Comparison of ENCODE assay signal across 20 cellular contexts in the genomic region with DNA sequence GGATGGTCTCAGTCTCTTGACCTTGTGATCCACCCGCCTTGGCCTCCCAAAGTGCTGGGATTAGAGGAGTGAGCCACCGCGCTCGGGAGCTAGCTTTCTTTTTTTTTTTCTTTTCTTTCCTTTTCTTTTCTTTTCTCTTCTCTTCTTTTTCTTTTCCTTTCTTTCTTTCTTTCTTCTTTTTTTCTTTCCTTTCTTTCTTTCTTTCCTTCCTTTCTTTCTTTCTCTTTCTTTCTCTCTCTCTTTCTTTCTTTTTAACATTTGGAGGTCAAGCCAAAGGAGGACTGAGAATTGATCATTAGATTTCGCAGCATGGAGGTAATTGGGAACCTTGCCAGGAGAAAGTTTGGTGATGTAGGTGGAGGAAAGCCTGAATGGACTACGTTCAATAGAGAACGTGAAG.
DNase-seq lines count a peak whose midpoint lies in the region; ATAC-seq and TF ChIP-seq lines count a peak whose summit lies in the region.
"Had no signal": no experiment of that assay in that cellular context is flagged by ENCODE, and none has a peak within 500 bp of the region (broad histone marks: within the 10 kb centered on the region; RNA-seq: fewer than 3 reads in every experiment).

No MANE protein-coding gene starts in this region.

- no peak for TF ChIP-seq CTCF in endodermal cell (conservative IDR thresholded peaks at IDR 0.05)
- no peak for TF ChIP-seq CTCF in neural progenitor cell (IDR thresholded peaks at IDR 0.05)

- H3K36me3 ChIP-seq in endodermal cell (ENCODE audit: control insufficient read depth, insufficient read depth, low read length) (peaks cover 3% of the 10 kb centered on the region), neural progenitor cell (no peaks in the 10 kb centered on the region)
- H3K36me3 ChIP-seq: ascending aorta, esophagus squamous epithelium, heart left ventricle, WERI-Rb-1 had no signal

- H3K36me3 Mint-ChIP-seq in activated CD4-positive, alpha-beta T cell treated with anti-CD3 and anti-CD28 coated beads, Interleukin-2, amount 10 ng/mL, durations not matched to agents 7 days and 5 days (ENCODE audit: low read depth) = no peaks in the 10 kb centered on the region
- no peaks in the 10 kb centered on the region for H3K36me3 Mint-ChIP-seq in T-cell
- peaks cover 32% of the 10 kb centered on the region for H3K36me3 Mint-ChIP-seq in endodermal cell (ENCODE audit: low read depth)
- no peaks in the 10 kb centered on the region for H3K36me3 Mint-ChIP-seq in neural progenitor cell

- H3K79me2 ChIP-seq in neural progenitor cell (ENCODE audit: low read depth) = peaks cover 57% of the 10 kb centered on the region

- H3F3A ChIP-seq in neural progenitor cell (ENCODE audit: low read depth) = peaks cover 40% of the 10 kb centered on the region

- H3K9me3 Mint-ChIP-seq in activated CD4-positive, alpha-beta T cell treated with anti-CD3 and anti-CD28 coated beads, Interleukin-2, amount 10 ng/mL, durations not matched to agents 7 days and 5 days = no peaks in the 10 kb centered on the region
- H3K9me3 Mint-ChIP-seq in T-cell (no peaks in the 10 kb centered on the region), endodermal cell (no peaks in the 10 kb centered on the region), neural progenitor cell (no peaks in the 10 kb centered on the region)
- H3K9me3 Mint-ChIP-seq: dendritic cell treated with granulocyte-macrophage colony-stimulating factor and Interleukin-4, amounts not matched to agents 40 ng/mL and 50 ng/mL, for 4 days had no signal

- H3K9ac ChIP-seq in endodermal cell (ENCODE audit: extremely low read depth, low read length, poor library complexity, severe bottlenecking) (peak overlapping the region; percentile 90), neural progenitor cell (no peak overlapping the region)

- CTCF ChIA-PET in activated CD4-positive, alpha-beta T cell treated with anti-CD3 and anti-CD28 coated beads, Interleukin-2, amount 10 ng/mL, durations not matched to agents 7 days and 5 days (lab: Charles Lee) = no interaction called here
- CTCF ChIA-PET in T-cell (lab: Charles Lee) = no interaction called here

- H3K27me3 ChIP-seq in endodermal cell (ENCODE audit: control insufficient read depth, insufficient read depth, low read length, poor library complexity, severe bottlenecking) (no peaks in the 10 kb centered on the region), neural progenitor cell (no peaks in the 10 kb centered on the region)
- H3K27me3 ChIP-seq: ascending aorta, testis had no signal

- H3K4me1 Mint-ChIP-seq in activated CD4-positive, alpha-beta T cell treated with anti-CD3 and anti-CD28 coated beads, Interleukin-2, amount 10 ng/mL, durations not matched to agents 7 days and 5 days = peaks cover 20% of the 10 kb centered on the region
- H3K4me1 Mint-ChIP-seq in T-cell (peaks cover 17 to 20% (median 18%) of the 10 kb centered on the region in 3 donors), endodermal cell (peaks cover 14% of the 10 kb centered on the region), neural progenitor cell (peaks cover 15% of the 10 kb centered on the region)

- H3K4me1 ChIP-seq in endodermal cell (ENCODE audit: control insufficient read depth, insufficient read depth, low read length) (no peaks in the 10 kb centered on the region), neural progenitor cell (peaks cover 40% of the 10 kb centered on the region)
- H3K4me1 ChIP-seq: testis had no signal

- H2AFZ ChIP-seq in neural progenitor cell (replicated peaks) = peak overlapping the region; percentile 88
- H2AFZ ChIP-seq: PC-9 had no signal

- DNase-seq in activated CD4-positive, alpha-beta T cell treated with anti-CD3 and anti-CD28 coated beads, Interleukin-2, amount 10 ng/mL, durations not matched to agents 7 days and 5 days = no peak
- no peak for DNase-seq in activated CD4-positive, alpha-beta T cell treated with anti-CD3 and anti-CD28 coated beads for 1 hour
- DNase-seq in T-cell (no peak), endodermal cell (peak; percentile 14), neural progenitor cell (ENCODE audit: low spot score) (no peak), NCI-H1048 (lab: John Stamatoyannopoulos, UW) (no peak)
- DNase-seq: activated T-cell treated with anti-CD3 and anti-CD28 coated beads, Interleukin-2, amount 50 U/mL, for 1 hour; esophagus squamous epithelium; GDM1; heart left ventricle; NCI-H187; NCI-H510A; PC-9; testis; WERI-Rb-1 had no signal

- H3K27ac ChIP-seq in endodermal cell (ENCODE audit: low read depth, low read length) = no peak overlapping the region
- no peak overlapping the region for H3K27ac ChIP-seq in neural progenitor cell
- H3K27ac ChIP-seq: ascending aorta, esophagus squamous epithelium, PC-9, testis, WERI-Rb-1 had no signal

- ATAC-seq in T-cell (replicated peaks in 1 of 4) (no peak), GM18511 (IDR thresholded peaks at IDR 0.05; ENCODE audit: unreplicated experiment) (no peak), HG03439 (IDR thresholded peaks at IDR 0.05; ENCODE audit: unreplicated experiment) (no peak)
- ATAC-seq: SK-N-SH treated with all-trans-retinoic acid at 6 μM for 48 hours had no signal

- H3K4me3 Mint-ChIP-seq in activated CD4-positive, alpha-beta T cell treated with anti-CD3 and anti-CD28 coated beads, Interleukin-2, amount 10 ng/mL, durations not matched to agents 7 days and 5 days = peak overlapping the region; percentile 73
- H3K4me3 Mint-ChIP-seq in T-cell = peak overlapping the region; percentile 77 to 82 (median 78)
- peak overlapping the region; percentile 96 for H3K4me3 Mint-ChIP-seq in endodermal cell
- H3K4me3 Mint-ChIP-seq in neural progenitor cell = peak overlapping the region; percentile 90
- H3K4me3 Mint-ChIP-seq: dendritic cell treated with granulocyte-macrophage colony-stimulating factor and Interleukin-4, amounts not matched to agents 40 ng/mL and 50 ng/mL, for 4 days had no signal

- 56 to 74% methylated on average over 6 to 7 of the region's 7 CpGs for WGBS in endodermal cell (ENCODE audit: insufficient coverage in 1 of 2, insufficient read length in 1 of 2), 2 experiments

- H3K4me2 ChIP-seq in neural progenitor cell = peak overlapping the region; percentile 96
- H3K4me2 ChIP-seq: PC-9 had no signal

- H3K4me3 ChIP-seq in endodermal cell (ENCODE audit: low read length) (peak overlapping the region; percentile 94), neural progenitor cell (peak overlapping the region; percentile 85)
- H3K4me3 ChIP-seq: PC-9 had no signal

- POLR2A ChIA-PET in activated CD4-positive, alpha-beta T cell treated with anti-CD3 and anti-CD28 coated beads, Interleukin-2, amount 10 ng/mL, durations not matched to agents 7 days and 5 days (lab: Charles Lee) = no interaction called here
- POLR2A ChIA-PET in T-cell (lab: Charles Lee) = no interaction called here

- H3K27me3 Mint-ChIP-seq in activated CD4-positive, alpha-beta T cell treated with anti-CD3 and anti-CD28 coated beads, Interleukin-2, amount 10 ng/mL, durations not matched to agents 7 days and 5 days = peaks cover 53% of the 10 kb centered on the region
- H3K27me3 Mint-ChIP-seq in T-cell (peaks cover 46 to 52% of the 10 kb centered on the region in 2 donors), endodermal cell (ENCODE audit: insufficient read depth) (no peaks in the 10 kb centered on the region), neural progenitor cell (ENCODE audit: insufficient read depth, low read depth) (peaks cover 19% of the 10 kb centered on the region)

- H3K27ac Mint-ChIP-seq in activated CD4-positive, alpha-beta T cell treated with anti-CD3 and anti-CD28 coated beads, Interleukin-2, amount 10 ng/mL, durations not matched to agents 7 days and 5 days = no peak overlapping the region
- peak overlapping the region in 1 of 2 donors; percentile 70 for H3K27ac Mint-ChIP-seq in T-cell
- peak overlapping the region; percentile 91 for H3K27ac Mint-ChIP-seq in endodermal cell
- no peak overlapping the region for H3K27ac Mint-ChIP-seq in neural progenitor cell
- H3K27ac Mint-ChIP-seq: dendritic cell treated with granulocyte-macrophage colony-stimulating factor and Interleukin-4, amounts not matched to agents 40 ng/mL and 50 ng/mL, for 4 days had no signal

- H4K20me1 ChIP-seq in neural progenitor cell (ENCODE audit: low read depth) = no peaks in the 10 kb centered on the region

- H3K9me3 ChIP-seq in endodermal cell (ENCODE audit: control insufficient read depth, low read length) = no peaks in the 10 kb centered on the region
- no peaks in the 10 kb centered on the region for H3K9me3 ChIP-seq in neural progenitor cell (ENCODE audit: low read depth)
- H3K9me3 ChIP-seq: ascending aorta, esophagus squamous epithelium, heart left ventricle, testis had no signal
